In genomic region chrX:134520860-134521390, GRCh38 we compare ENCODE assay signal across 8 cellular contexts.
DNase-seq lines count a peak whose midpoint lies in the region; ATAC-seq, FAIRE-seq and TF ChIP-seq lines count a peak whose summit lies in the region.

No MANE protein-coding gene starts in this region.

- BruUV-seq in K562 (replicated peaks; lab: Mats Ljungman, UMichigan), result no TSS peak

- H3K4me2 ChIP-seq in DOHH2 (ENCODE audit: low read length) (no peak overlapping the region), H9 (ENCODE audit: insufficient read depth, insufficient read length, low read length) (no peak overlapping the region), K562 (ENCODE audit: insufficient read depth, low read length) (no peak overlapping the region)

- H3K27ac Mint-ChIP-seq in H9, result no peak overlapping the region

- H2BK12ac ChIP-seq in H9 (ENCODE audit: insufficient read length, low read depth, low read length), result no peak overlapping the region

- TF ChIP-seq POLR2A in K562 (conservative IDR thresholded peaks at IDR 0.05), result no peak

- H3K27me3 ChIP-seq in DOHH2 (ENCODE audit: control insufficient read depth, low read length) (no peaks in the 10 kb centered on the region), H9 (ENCODE audit: insufficient read depth, low read length) (no peaks in the 10 kb centered on the region), K562 (ENCODE audit: control insufficient read depth in 2 of 2, insufficient read depth in 2 of 2, low read length in 2 of 2) (no peaks in the 10 kb centered on the region)

- no peaks in the 10 kb centered on the region for H3K23me2 ChIP-seq in H9 (ENCODE audit: insufficient read length, low read depth, low read length, poor library complexity, severe bottlenecking)

- no peak overlapping the region for H2BK20ac ChIP-seq in H9 (ENCODE audit: low read depth, low read length, poor library complexity, severe bottlenecking)

- H2AFZ ChIP-seq in H9 (ENCODE audit: low read length) (no peak overlapping the region), K562 (ENCODE audit: low read depth, low read length) (no peak overlapping the region)

- peak; percentile 84 for FAIRE-seq in K562 (lab: Jason Lieb, UNC)

- H3K27ac ChIP-seq in DOHH2 (ENCODE audit: low read depth, low read length) (no peak overlapping the region), H9 (ENCODE audit: insufficient read length, low read depth, low read length) (no peak overlapping the region), K562 (ENCODE audit: extremely low read depth, low read depth, low read length) (no peak overlapping the region)

- no peak overlapping the region for H3K14ac ChIP-seq in H9 (ENCODE audit: insufficient read depth, low read length)

- no peak overlapping the region for H4K91ac ChIP-seq in H9 (ENCODE audit: insufficient read length, low read depth, low read length)

- H3K9me2 ChIP-seq in DOHH2 (replicated peaks; ENCODE audit: control insufficient read depth, low read length), result no peaks in the 10 kb centered on the region

- no peak overlapping the region for H4K8ac ChIP-seq in H9 (replicated peaks; ENCODE audit: insufficient read length, low read depth, low read length)

- H3K4ac ChIP-seq in H9 (ENCODE audit: low read depth, low read length), result no peak overlapping the region

- TF ChIP-seq EP300 in K562 (IDR thresholded peaks at IDR 0.05; ENCODE audit: low read length), result no peak

- H4K5ac ChIP-seq in H9 (ENCODE audit: insufficient read length, low read depth, low read length), result no peak overlapping the region

- H3T11ph ChIP-seq in H9 (ENCODE audit: low read length), result no peak overlapping the region

- no peak overlapping the region for H3K4me3 ChIP-seq in DOHH2 (ENCODE audit: low read length)
- H3K4me3 ChIP-seq in K562, result no peak overlapping the region

- H3K9me1 ChIP-seq in K562 (ENCODE audit: control insufficient read depth, insufficient read depth, low read length), result no peaks in the 10 kb centered on the region

- H3K4me1 Mint-ChIP-seq in H9, result no peaks in the 10 kb centered on the region

- no peaks in the 10 kb centered on the region for H3K27me3 Mint-ChIP-seq in H9 (ENCODE audit: low read depth)

- ATAC-seq in K562 (peak; percentile 96), left colon (peak; percentile 73)

- H3K36me3 Mint-ChIP-seq in H9 (ENCODE audit: insufficient read depth in 1 of 3, low read depth in 3 of 3), result peaks cover 0 to 6% (median 2%) of the 10 kb centered on the region in 3 experiments; a peak in 4 of 7 replicates

- no peak overlapping the region for H3K23ac ChIP-seq in H9 (ENCODE audit: insufficient read length, low read depth, low read length)

- H2BK120ac ChIP-seq in H9 (ENCODE audit: low read depth, low read length, poor library complexity, severe bottlenecking), result no peak overlapping the region

- peak; percentile 85 to 90 for TF ChIP-seq RAD21 in K562 (CRISPR knock-in tag; conservative IDR thresholded peaks at IDR 0.05 in 1 of 2, IDR thresholded peaks at IDR 0.05 in 1 of 2)

- no peak overlapping the region for H3K56ac ChIP-seq in H9 (ENCODE audit: insufficient read length, low read depth, low read length)

- H3K79me1 ChIP-seq in H9 (ENCODE audit: insufficient read depth, low read depth, low read length, poor library complexity, severe bottlenecking), result no peaks in the 10 kb centered on the region

- WGBS in H9 (ENCODE audit: extremely low coverage, insufficient read length, low lambda C conversion rate), result no CpG with 5 or more reads among the region's 3 CpGs
- 66% methylated on average over 3 of the region's 3 CpGs for WGBS in K562 (ENCODE audit: insufficient coverage, low coverage, missing lambda C conversion rate)

- TF ChIP-seq CTCF in DOHH2 (IDR thresholded peaks at IDR 0.05; ENCODE audit: low read depth, low read length, poor library complexity, severe bottlenecking) (peak; percentile 39), H9 (conservative IDR thresholded peaks at IDR 0.05) (peak; percentile 70), K562 (IDR thresholded peaks at IDR 0.05 in 2 of 3, conservative IDR thresholded peaks at IDR 0.05 in 1 of 3; ENCODE audit: insufficient read depth in 2 of 3, low read depth in 1 of 3, low read length in 3 of 3) (peak; percentile 68 to 72 (median 72))

- peaks cover under 1 to 56% of the 10 kb centered on the region in 2 experiments; a peak in 4 of 5 replicates for H3K9me3 Mint-ChIP-seq in H9

- H3K18ac ChIP-seq in H9 (ENCODE audit: insufficient read length, low read depth, low read length), result no peak overlapping the region

- POLR2A ChIA-PET in K562 (lab: Yijun Ruan, JAX), result no interaction called here

- no peak overlapping the region for H2BK15ac ChIP-seq in H9 (ENCODE audit: low read depth, low read length)

- in situ Hi-C loops in K562 (cut with MboI), result no loop called here

- intact Hi-C loops in K562 (cut with micrococcal nuclease), result loop anchor here (2.0 to 5.0 kb wide), 2 partner anchors 101 to 232 kb away; no protein-coding TSS in a partner anchor
- intact Hi-C loops in left colon (cut with DNase I, micrococcal nuclease), result no loop called here

- H3F3A ChIP-seq in DOHH2 (ENCODE audit: control insufficient read depth, insufficient read depth), result no peaks in the 10 kb centered on the region

- H4K20me1 ChIP-seq in DOHH2 (ENCODE audit: control insufficient read depth, insufficient read depth, low read depth, low read length) (no peaks in the 10 kb centered on the region), H9 (ENCODE audit: control insufficient read depth, insufficient read depth, insufficient read length) (no peaks in the 10 kb centered on the region), K562 (replicated peaks; ENCODE audit: control insufficient read depth, insufficient read depth, low read length) (no peaks in the 10 kb centered on the region)

- H3K36me3 ChIP-seq in DOHH2 (ENCODE audit: control insufficient read depth, low read length) (no peaks in the 10 kb centered on the region), K562 (ENCODE audit: control insufficient read depth, insufficient read depth, low read length) (no peaks in the 10 kb centered on the region)

- H3K4me3 Mint-ChIP-seq in H9, result no peak overlapping the region

- H2AK5ac ChIP-seq in H9 (ENCODE audit: insufficient read length, low read length), result no peak overlapping the region

- H3K9ac ChIP-seq in H9 (ENCODE audit: extremely low read depth, insufficient read length, low read length) (no peak overlapping the region), K562 (ENCODE audit: insufficient read depth in 1 of 2, low read depth in 2 of 2, low read length in 2 of 2) (no peak overlapping the region)

- H3K9me3 ChIP-seq in DOHH2 (ENCODE audit: control insufficient read depth, insufficient read depth, low read length) (no peaks in the 10 kb centered on the region), H9 (ENCODE audit: control insufficient read depth, low read depth, low read length) (no peaks in the 10 kb centered on the region), K562 (replicated peaks; ENCODE audit: control insufficient read depth, insufficient read depth, low read depth, low read length) (no peaks in the 10 kb centered on the region)

- no peaks in the 10 kb centered on the region for H3K79me2 ChIP-seq in DOHH2 (ENCODE audit: control insufficient read depth, low read length)
- no peaks in the 10 kb centered on the region for H3K79me2 ChIP-seq in H9 (ENCODE audit: insufficient read depth, low read length)
- H3K79me2 ChIP-seq in K562 (ENCODE audit: control insufficient read depth, insufficient read depth, low read length), result no peaks in the 10 kb centered on the region

- no peak overlapping the region for H2BK5ac ChIP-seq in H9 (ENCODE audit: insufficient read length, low read length)

- DNase-seq in H9, result peak; percentile 65
- peak; percentile 73 for DNase-seq in NCI-H2227 treated with DMSO at 0.1 percent for 48 hours (lab: John Stamatoyannopoulos, UW)
- peak in 3 of 4 experiments; percentile 10 to 67 (median 39) for DNase-seq in K562 (ENCODE audit: extremely low read depth in 1 of 4, low spot score in 3 of 4)
- DNase-seq in left colon, result peak in 1 of 2 donors; percentile 8
- no peak for DNase-seq in activated gamma-delta T cell treated with Interleukin-2 at 50 U/mL for 16 hours
- DNase-seq in NCI-H1048 (lab: John Stamatoyannopoulos, UW), result no peak
- no peak for DNase-seq in putamen (ENCODE audit: low spot score)

- CTCF ChIA-PET in K562 (lab: Yijun Ruan, JAX; ENCODE audit: low intra/inter-chr PET ratio), result interaction anchor here (0.7 to 0.9 kb wide), 3 partner anchors 243 to 478 kb away, joined by 3 to 5 read pairs (median 3); no protein-coding TSS in a partner anchor

- H3K4me1 ChIP-seq in DOHH2 (ENCODE audit: control insufficient read depth, low read length), result no peaks in the 10 kb centered on the region
- H3K4me1 ChIP-seq in H9 (ENCODE audit: insufficient read depth, low read length), result no peaks in the 10 kb centered on the region
- no peaks in the 10 kb centered on the region for H3K4me1 ChIP-seq in K562 (replicated peaks in 1 of 2; ENCODE audit: control insufficient read depth in 2 of 2, insufficient read depth in 2 of 2, low read length in 2 of 2)

TF ChIP-seq in K562, 482 proteins besides CTCF, POLR2A, EP300 and RAD21 (continues in another document):
- TF ChIP-seq FOXM1 (IDR thresholded peaks at IDR 0.05; ENCODE audit: low read depth) (no peak), FOXM1 (CRISPR knock-in tag; IDR thresholded peaks at IDR 0.05; ENCODE audit: low read depth) (no peak), HMGN3 (IDR thresholded peaks at IDR 0.05; ENCODE audit: borderline replicate concordance, extremely low read depth, insufficient read length, low read depth, low read length) (no peak), HDAC1 (IDR thresholded peaks at IDR 0.05) (no peak), MCM7 (IDR thresholded peaks at IDR 0.05) (no peak), NCOA2 (IDR thresholded peaks at IDR 0.05; ENCODE audit: partially characterized antibody in 2 of 2) (no peak), MAZ (CRISPR knock-in tag; conservative IDR thresholded peaks at IDR 0.05 in 1 of 2, IDR thresholded peaks at IDR 0.05 in 1 of 2) (peak in 1 of 2 experiments; percentile 22; a peak in 1 of 4 replicates), PRPF4 (IDR thresholded peaks at IDR 0.05; ENCODE audit: insufficient read depth, low read depth, low read length, poor library complexity, severe bottlenecking) (no peak), ZNF184 (CRISPR knock-in tag; IDR thresholded peaks at IDR 0.05) (no peak), ARID2 (IDR thresholded peaks at IDR 0.05) (peak; percentile 33; the same call in 1 of the 2 replicates), DEAF1 (CRISPR knock-in tag; IDR thresholded peaks at IDR 0.05) (peak; percentile 64)

Comparison
In these comparisons a context has a peak if more than half of its experiments do, and no peak if none do; other contexts are left out.
1. DNase-seq: peak in H9 (single experiment), NCI-H2227 treated with DMSO at 0.1 percent for 48 hours (single experiment) and K562 (3 of 4); none in activated gamma-delta T cell treated with Interleukin-2 at 50 U/mL for 16 hours (single experiment), NCI-H1048 (single experiment) and putamen (single experiment).
2. Peak in every context shown above with its lines, with median percentiles within 50 percentile points of each other: CTCF ChIP-seq.